Comparison of ENCODE assay signal across 15 cellular contexts in genomic region chr11:130024356-130024755, GRCh38.
"Had no signal": no experiment of that assay in that cellular context is flagged by ENCODE, and none has a peak within 500 bp of the region (broad histone marks: within the 10 kb centered on the region; RNA-seq: fewer than 3 reads in every experiment).

No MANE protein-coding gene starts in this region.

- H3K9me3 ChIP-seq: sigmoid colon, suprapubic skin had no signal

- H3K27ac Mint-ChIP-seq: activated CD4-positive, alpha-beta memory T cell treated with anti-CD3 and anti-CD28 coated beads, Interleukin-2, amount 10 ng/mL, durations not matched to agents 7 days and 5 days; activated CD4-positive, alpha-beta T cell treated with anti-CD3 and anti-CD28 coated beads for 36 hours; activated naive CD8-positive, alpha-beta T cell treated with anti-CD3 and anti-CD28 coated beads, Interleukin-2, amount 10 ng/mL, durations not matched to agents 7 days and 5 days; activated T-cell treated with anti-CD3 and anti-CD28 coated beads, Interleukin-2, amount 50 U/mL, for 72 hours; nephron progenitor cell had no signal

- H3K27me3 Mint-ChIP-seq: type B pancreatic cell had no signal

- DNase-seq: activated CD4-positive, alpha-beta memory T cell treated with anti-CD3 and anti-CD28 coated beads, Interleukin-2, amount 10 ng/mL, durations not matched to agents 7 days and 5 days; activated CD4-positive, alpha-beta T cell treated with anti-CD3 and anti-CD28 coated beads for 36 hours; activated gamma-delta T cell treated with Interleukin-2 at 50 U/mL for 16 hours; activated naive CD8-positive, alpha-beta T cell treated with anti-CD3 and anti-CD28 coated beads, Interleukin-2, amount 10 ng/mL, durations not matched to agents 7 days and 5 days; activated T-cell treated with anti-CD3 and anti-CD28 coated beads, Interleukin-2, amount 50 U/mL, for 72 hours; left ventricle myocardium superior; mesendoderm; nephron progenitor cell; sigmoid colon; stimulated activated CD4-positive, alpha-beta T cell treated with anti-CD3 and anti-CD28 coated beads, Interleukin-12 subunit alpha, Interleukin-12 subunit beta, amount 100 ng/mL, for 4 hours; stimulated activated naive CD4-positive, alpha-beta T cell treated with Interleukin-2 at 50 U/mL for 16 hours; T1000 had no signal

- H3K4me3 ChIP-seq: cardiac muscle cell, sigmoid colon, suprapubic skin had no signal

- H3K4me1 Mint-ChIP-seq: activated CD4-positive, alpha-beta T cell treated with anti-CD3 and anti-CD28 coated beads for 36 hours; activated naive CD8-positive, alpha-beta T cell treated with anti-CD3 and anti-CD28 coated beads, Interleukin-2, amount 10 ng/mL, durations not matched to agents 7 days and 5 days had no signal

- ATAC-seq: activated CD4-positive, alpha-beta T cell treated with anti-CD3 and anti-CD28 coated beads for 36 hours; activated T-cell treated with anti-CD3 and anti-CD28 coated beads, Interleukin-2, amount 50 U/mL, for 72 hours; left ventricle myocardium superior had no signal

- H3K27ac ChIP-seq: cardiac muscle cell, sigmoid colon, suprapubic skin had no signal

- H3K4me1 ChIP-seq: sigmoid colon had no signal

- H3K36me3 Mint-ChIP-seq: activated naive CD8-positive, alpha-beta T cell treated with anti-CD3 and anti-CD28 coated beads, Interleukin-2, amount 10 ng/mL, durations not matched to agents 7 days and 5 days; type B pancreatic cell had no signal

- H3K27me3 ChIP-seq: cardiac muscle cell, sigmoid colon, suprapubic skin had no signal

- H3K9me3 Mint-ChIP-seq: activated CD4-positive, alpha-beta memory T cell treated with anti-CD3 and anti-CD28 coated beads, Interleukin-2, amount 10 ng/mL, durations not matched to agents 7 days and 5 days; activated naive CD8-positive, alpha-beta T cell treated with anti-CD3 and anti-CD28 coated beads, Interleukin-2, amount 10 ng/mL, durations not matched to agents 7 days and 5 days; activated T-cell treated with anti-CD3 and anti-CD28 coated beads, Interleukin-2, amount 50 U/mL, for 72 hours; type B pancreatic cell had no signal

- H3K4me3 Mint-ChIP-seq: activated CD4-positive, alpha-beta memory T cell treated with anti-CD3 and anti-CD28 coated beads, Interleukin-2, amount 10 ng/mL, durations not matched to agents 7 days and 5 days; activated CD4-positive, alpha-beta T cell treated with anti-CD3 and anti-CD28 coated beads for 36 hours; activated naive CD8-positive, alpha-beta T cell treated with anti-CD3 and anti-CD28 coated beads, Interleukin-2, amount 10 ng/mL, durations not matched to agents 7 days and 5 days; activated T-cell treated with anti-CD3 and anti-CD28 coated beads, Interleukin-2, amount 50 U/mL, for 72 hours; nephron progenitor cell; type B pancreatic cell had no signal

- H3K36me3 ChIP-seq: cardiac muscle cell, sigmoid colon, suprapubic skin had no signal
